1 cellular context compared by ENCODE assay signal in the genomic region with DNA sequence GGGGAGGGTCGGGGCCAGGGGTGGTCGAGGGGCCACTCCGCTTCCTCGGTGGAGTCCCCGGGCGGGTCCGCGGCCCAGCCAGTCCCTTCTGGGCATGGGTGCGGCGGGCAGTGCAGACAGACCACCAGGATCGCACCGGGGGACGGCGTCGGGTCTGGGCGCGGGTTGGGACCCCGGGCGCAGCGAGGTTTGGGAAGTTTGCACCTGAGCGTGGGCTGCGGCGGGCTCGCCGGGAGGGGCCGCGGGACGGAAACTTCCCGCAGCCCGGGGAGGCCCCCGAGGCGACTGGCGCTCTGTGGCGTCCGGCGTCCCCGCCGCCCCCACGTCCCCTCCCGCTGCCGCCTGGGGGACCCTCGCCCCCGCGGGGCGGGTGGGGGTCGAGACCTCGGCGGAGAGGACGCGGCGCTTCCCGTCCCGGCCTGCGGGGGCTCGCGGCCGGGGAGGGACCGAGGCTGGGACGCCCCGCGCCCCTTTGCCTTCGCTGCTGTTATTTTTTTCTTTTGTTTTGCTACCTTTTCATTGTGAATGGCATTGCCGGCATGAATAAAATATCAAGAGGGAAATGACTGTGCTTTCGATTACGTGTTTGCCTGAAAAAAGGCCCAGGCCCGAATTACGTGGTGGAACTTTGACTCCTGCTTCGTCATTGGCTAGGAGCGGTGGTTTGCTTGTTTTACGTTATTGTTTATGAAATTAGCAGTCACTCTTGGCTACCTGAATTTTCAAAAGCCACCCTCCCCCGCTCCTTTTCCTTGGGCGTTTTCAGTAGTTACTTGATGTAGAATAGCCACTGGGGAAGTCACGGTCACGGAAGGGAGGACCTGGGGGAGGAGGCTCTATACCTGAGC.
A peak's percentile ranks its signal among the peaks of the same experiment; 100 is the strongest.
TF ChIP-seq lines count a peak whose summit lies in the region.

No MANE protein-coding gene starts in this region.

TF ChIP-seq in HepG2, 621 proteins besides CTCF, POLR2A, EP300 and RAD21 (continued from another document and continues in another):
- TF ChIP-seq, protein P1, sequence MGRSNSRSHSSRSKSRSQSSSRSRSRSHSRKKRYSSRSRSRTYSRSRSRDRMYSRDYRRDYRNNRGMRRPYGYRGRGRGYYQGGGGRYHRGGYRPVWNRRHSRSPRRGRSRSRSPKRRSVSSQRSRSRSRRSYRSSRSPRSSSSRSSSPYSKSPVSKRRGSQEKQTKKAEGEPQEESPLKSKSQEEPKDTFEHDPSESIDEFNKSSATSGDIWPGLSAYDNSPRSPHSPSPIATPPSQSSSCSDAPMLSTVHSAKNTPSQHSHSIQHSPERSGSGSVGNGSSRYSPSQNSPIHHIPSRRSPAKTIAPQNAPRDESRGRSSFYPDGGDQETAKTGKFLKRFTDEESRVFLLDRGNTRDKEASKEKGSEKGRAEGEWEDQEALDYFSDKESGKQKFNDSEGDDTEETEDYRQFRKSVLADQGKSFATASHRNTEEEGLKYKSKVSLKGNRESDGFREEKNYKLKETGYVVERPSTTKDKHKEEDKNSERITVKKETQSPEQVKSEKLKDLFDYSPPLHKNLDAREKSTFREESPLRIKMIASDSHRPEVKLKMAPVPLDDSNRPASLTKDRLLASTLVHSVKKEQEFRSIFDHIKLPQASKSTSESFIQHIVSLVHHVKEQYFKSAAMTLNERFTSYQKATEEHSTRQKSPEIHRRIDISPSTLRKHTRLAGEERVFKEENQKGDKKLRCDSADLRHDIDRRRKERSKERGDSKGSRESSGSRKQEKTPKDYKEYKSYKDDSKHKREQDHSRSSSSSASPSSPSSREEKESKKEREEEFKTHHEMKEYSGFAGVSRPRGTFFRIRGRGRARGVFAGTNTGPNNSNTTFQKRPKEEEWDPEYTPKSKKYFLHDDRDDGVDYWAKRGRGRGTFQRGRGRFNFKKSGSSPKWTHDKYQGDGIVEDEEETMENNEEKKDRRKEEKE (IDR thresholded peaks at IDR 0.05), result no peak
- TF ChIP-seq, protein P2, sequence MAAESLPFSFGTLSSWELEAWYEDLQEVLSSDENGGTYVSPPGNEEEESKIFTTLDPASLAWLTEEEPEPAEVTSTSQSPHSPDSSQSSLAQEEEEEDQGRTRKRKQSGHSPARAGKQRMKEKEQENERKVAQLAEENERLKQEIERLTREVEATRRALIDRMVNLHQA (CRISPR knock-in tag; IDR thresholded peaks at IDR 0.05), result no peak
- TF ChIP-seq ZNF367 (CRISPR knock-in tag; IDR thresholded peaks at IDR 0.05; ENCODE audit: borderline replicate concordance) (no peak; the same call in 1 of the 2 replicates), ZNF10 (CRISPR knock-in tag; IDR thresholded peaks at IDR 0.05; ENCODE audit: borderline replicate concordance, low read depth) (no peak), ZNF225 (CRISPR knock-in tag; IDR thresholded peaks at IDR 0.05) (no peak; the same call in 1 of the 2 replicates), KLF6 (CRISPR knock-in tag; IDR thresholded peaks at IDR 0.05) (no peak; the same call in 1 of the 2 replicates), TGIF2 (CRISPR knock-in tag; IDR thresholded peaks at IDR 0.05) (peak; percentile 52; the same call in 1 of the 2 replicates), ZNF235 (CRISPR knock-in tag; IDR thresholded peaks at IDR 0.05; ENCODE audit: borderline replicate concordance) (no peak), NCOA2 (CRISPR knock-in tag; IDR thresholded peaks at IDR 0.05) (no peak), CBX1 (IDR thresholded peaks at IDR 0.05; ENCODE audit: low read depth) (no peak), CENPX (CRISPR knock-in tag; IDR thresholded peaks at IDR 0.05) (no peak), ELF3 (CRISPR knock-in tag; IDR thresholded peaks at IDR 0.05) (peak; percentile 10; the same call in 1 of the 2 replicates), IRF2 (CRISPR knock-in tag; IDR thresholded peaks at IDR 0.05) (no peak), SIN3A (IDR thresholded peaks at IDR 0.05; ENCODE audit: borderline replicate concordance, low read depth, low read length) (no peak), HNRNPL (IDR thresholded peaks at IDR 0.05; ENCODE audit: low read depth, low read length) (no peak), TBL1XR1 (IDR thresholded peaks at IDR 0.05; ENCODE audit: borderline replicate concordance, low read length, partially characterized antibody) (no peak), RBFOX2 (IDR thresholded peaks at IDR 0.05; ENCODE audit: low read depth, low read length) (peak; percentile 69; the same call in 1 of the 2 replicates), ZNF841 (CRISPR knock-in tag; IDR thresholded peaks at IDR 0.05; ENCODE audit: borderline replicate concordance) (no peak), SNAPC2 (CRISPR knock-in tag; IDR thresholded peaks at IDR 0.05) (no peak), ZNF546 (CRISPR knock-in tag; conservative IDR thresholded peaks at IDR 0.05) (no peak), ZNF776 (CRISPR knock-in tag; IDR thresholded peaks at IDR 0.05) (0 out of 2 replicates have a peak, but pooled peaks have one; percentile 70), ZFP36 (IDR thresholded peaks at IDR 0.05; ENCODE audit: borderline replicate concordance, low read depth, low read length, partially characterized antibody) (no peak), TCF12 (IDR thresholded peaks at IDR 0.05) (no peak), TCF12 (CRISPR knock-in tag; IDR thresholded peaks at IDR 0.05) (0 out of 2 replicates have a peak, but pooled peaks have one; percentile 13), FIP1L1 (IDR thresholded peaks at IDR 0.05; ENCODE audit: borderline replicate concordance, insufficient read depth, low read depth, low read length) (no peak), BCL6 (CRISPR knock-in tag; IDR thresholded peaks at IDR 0.05) (0 out of 2 replicates have a peak, but pooled peaks have one; percentile 12), ZNF773 (CRISPR knock-in tag; IDR thresholded peaks at IDR 0.05; ENCODE audit: borderline replicate concordance) (0 out of 2 replicates have a peak, but pooled peaks have one; percentile 65), ZNF564 (CRISPR knock-in tag; IDR thresholded peaks at IDR 0.05) (0 out of 2 replicates have a peak, but pooled peaks have one; percentile 62), SP140L (CRISPR knock-in tag; IDR thresholded peaks at IDR 0.05; ENCODE audit: borderline replicate concordance) (no peak), ZNF672 (CRISPR knock-in tag; IDR thresholded peaks at IDR 0.05) (no peak), RFXAP (CRISPR knock-in tag; IDR thresholded peaks at IDR 0.05; ENCODE audit: borderline replicate concordance) (peak; percentile 36; the same call in 1 of the 2 replicates), SRSF9 (IDR thresholded peaks at IDR 0.05; ENCODE audit: borderline replicate concordance, insufficient read depth, low read depth, low read length, poor library complexity, severe bottlenecking) (no peak), MATR3 (CRISPR knock-in tag; IDR thresholded peaks at IDR 0.05) (no peak), EZH2 (conservative IDR thresholded peaks at IDR 0.05; ENCODE audit: low read depth, low read length) (no peak), NR2F6 (IDR thresholded peaks at IDR 0.05) (no peak), NR2F6 (CRISPR knock-in tag; IDR thresholded peaks at IDR 0.05) (no peak), MTF2 (CRISPR knock-in tag; IDR thresholded peaks at IDR 0.05; ENCODE audit: borderline replicate concordance) (no peak)
- TF ChIP-seq, protein P3, sequence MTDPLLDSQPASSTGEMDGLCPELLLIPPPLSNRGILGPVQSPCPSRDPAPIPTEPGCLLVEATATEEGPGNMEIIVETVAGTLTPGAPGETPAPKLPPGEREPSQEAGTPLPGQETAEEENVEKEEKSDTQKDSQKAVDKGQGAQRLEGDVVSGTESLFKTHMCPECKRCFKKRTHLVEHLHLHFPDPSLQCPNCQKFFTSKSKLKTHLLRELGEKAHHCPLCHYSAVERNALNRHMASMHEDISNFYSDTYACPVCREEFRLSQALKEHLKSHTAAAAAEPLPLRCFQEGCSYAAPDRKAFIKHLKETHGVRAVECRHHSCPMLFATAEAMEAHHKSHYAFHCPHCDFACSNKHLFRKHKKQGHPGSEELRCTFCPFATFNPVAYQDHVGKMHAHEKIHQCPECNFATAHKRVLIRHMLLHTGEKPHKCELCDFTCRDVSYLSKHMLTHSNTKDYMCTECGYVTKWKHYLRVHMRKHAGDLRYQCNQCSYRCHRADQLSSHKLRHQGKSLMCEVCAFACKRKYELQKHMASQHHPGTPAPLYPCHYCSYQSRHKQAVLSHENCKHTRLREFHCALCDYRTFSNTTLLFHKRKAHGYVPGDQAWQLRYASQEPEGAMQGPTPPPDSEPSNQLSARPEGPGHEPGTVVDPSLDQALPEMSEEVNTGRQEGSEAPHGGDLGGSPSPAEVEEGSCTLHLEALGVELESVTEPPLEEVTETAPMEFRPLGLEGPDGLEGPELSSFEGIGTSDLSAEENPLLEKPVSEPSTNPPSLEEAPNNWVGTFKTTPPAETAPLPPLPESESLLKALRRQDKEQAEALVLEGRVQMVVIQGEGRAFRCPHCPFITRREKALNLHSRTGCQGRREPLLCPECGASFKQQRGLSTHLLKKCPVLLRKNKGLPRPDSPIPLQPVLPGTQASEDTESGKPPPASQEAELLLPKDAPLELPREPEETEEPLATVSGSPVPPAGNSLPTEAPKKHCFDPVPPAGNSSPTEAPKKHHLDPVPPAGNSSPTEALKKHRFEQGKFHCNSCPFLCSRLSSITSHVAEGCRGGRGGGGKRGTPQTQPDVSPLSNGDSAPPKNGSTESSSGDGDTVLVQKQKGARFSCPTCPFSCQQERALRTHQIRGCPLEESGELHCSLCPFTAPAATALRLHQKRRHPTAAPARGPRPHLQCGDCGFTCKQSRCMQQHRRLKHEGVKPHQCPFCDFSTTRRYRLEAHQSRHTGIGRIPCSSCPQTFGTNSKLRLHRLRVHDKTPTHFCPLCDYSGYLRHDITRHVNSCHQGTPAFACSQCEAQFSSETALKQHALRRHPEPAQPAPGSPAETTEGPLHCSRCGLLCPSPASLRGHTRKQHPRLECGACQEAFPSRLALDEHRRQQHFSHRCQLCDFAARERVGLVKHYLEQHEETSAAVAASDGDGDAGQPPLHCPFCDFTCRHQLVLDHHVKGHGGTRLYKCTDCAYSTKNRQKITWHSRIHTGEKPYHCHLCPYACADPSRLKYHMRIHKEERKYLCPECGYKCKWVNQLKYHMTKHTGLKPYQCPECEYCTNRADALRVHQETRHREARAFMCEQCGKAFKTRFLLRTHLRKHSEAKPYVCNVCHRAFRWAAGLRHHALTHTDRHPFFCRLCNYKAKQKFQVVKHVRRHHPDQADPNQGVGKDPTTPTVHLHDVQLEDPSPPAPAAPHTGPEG (CRISPR knock-in tag; IDR thresholded peaks at IDR 0.05), result no peak
- TF ChIP-seq, protein P4, sequence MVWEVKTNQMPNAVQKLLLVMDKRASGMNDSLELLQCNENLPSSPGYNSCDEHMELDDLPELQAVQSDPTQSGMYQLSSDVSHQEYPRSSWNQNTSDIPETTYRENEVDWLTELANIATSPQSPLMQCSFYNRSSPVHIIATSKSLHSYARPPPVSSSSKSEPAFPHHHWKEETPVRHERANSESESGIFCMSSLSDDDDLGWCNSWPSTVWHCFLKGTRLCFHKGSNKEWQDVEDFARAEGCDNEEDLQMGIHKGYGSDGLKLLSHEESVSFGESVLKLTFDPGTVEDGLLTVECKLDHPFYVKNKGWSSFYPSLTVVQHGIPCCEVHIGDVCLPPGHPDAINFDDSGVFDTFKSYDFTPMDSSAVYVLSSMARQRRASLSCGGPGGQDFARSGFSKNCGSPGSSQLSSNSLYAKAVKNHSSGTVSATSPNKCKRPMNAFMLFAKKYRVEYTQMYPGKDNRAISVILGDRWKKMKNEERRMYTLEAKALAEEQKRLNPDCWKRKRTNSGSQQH (CRISPR knock-in tag; IDR thresholded peaks at IDR 0.05; ENCODE audit: low read depth), result no peak; the same call in 1 of the 2 replicates
- TF ChIP-seq, protein P5, sequence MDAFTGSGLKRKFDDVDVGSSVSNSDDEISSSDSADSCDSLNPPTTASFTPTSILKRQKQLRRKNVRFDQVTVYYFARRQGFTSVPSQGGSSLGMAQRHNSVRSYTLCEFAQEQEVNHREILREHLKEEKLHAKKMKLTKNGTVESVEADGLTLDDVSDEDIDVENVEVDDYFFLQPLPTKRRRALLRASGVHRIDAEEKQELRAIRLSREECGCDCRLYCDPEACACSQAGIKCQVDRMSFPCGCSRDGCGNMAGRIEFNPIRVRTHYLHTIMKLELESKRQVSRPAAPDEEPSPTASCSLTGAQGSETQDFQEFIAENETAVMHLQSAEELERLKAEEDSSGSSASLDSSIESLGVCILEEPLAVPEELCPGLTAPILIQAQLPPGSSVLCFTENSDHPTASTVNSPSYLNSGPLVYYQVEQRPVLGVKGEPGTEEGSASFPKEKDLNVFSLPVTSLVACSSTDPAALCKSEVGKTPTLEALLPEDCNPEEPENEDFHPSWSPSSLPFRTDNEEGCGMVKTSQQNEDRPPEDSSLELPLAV (CRISPR knock-in tag; conservative IDR thresholded peaks at IDR 0.05; ENCODE audit: low read depth), result no peak
- TF ChIP-seq, protein P6, sequence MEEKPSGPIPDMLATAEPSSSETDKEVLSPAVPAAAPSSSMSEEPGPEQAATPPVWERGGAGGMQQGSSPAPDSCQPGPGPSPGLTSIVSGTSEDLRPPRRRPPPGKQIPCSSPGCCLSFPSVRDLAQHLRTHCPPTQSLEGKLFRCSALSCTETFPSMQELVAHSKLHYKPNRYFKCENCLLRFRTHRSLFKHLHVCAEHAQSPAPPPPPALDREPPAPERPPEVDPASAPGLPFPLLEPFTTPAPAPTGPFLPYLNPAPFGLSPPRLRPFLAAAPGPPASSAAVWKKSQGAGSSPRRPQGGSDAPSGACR (CRISPR knock-in tag; IDR thresholded peaks at IDR 0.05), result no peak
- TF ChIP-seq, protein P7, sequence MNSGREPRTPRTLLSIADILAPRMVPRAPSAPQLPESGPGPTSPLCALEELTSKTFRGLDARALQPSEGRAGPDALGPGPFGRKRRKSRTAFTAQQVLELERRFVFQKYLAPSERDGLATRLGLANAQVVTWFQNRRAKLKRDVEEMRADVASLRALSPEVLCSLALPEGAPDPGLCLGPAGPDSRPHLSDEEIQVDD (CRISPR knock-in tag; IDR thresholded peaks at IDR 0.05; ENCODE audit: borderline replicate concordance), result no peak; the same call in 1 of the 2 replicates
- TF ChIP-seq, protein P8, sequence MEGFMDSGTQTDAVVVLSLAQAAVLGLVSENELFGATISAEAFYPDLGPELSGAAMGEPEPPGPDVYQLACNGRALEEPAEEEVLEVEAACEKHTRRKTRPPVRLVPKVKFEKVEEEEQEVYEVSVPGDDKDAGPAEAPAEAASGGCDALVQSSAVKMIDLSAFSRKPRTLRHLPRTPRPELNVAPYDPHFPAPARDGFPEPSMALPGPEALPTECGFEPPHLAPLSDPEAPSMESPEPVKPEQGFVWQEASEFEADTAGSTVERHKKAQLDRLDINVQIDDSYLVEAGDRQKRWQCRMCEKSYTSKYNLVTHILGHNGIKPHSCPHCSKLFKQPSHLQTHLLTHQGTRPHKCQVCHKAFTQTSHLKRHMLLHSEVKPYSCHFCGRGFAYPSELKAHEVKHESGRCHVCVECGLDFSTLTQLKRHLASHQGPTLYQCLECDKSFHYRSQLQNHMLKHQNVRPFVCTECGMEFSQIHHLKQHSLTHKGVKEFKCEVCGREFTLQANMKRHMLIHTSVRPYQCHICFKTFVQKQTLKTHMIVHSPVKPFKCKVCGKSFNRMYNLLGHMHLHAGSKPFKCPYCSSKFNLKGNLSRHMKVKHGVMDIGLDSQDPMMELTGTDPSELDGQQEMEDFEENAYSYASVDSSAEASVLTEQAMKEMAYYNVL (CRISPR knock-in tag; IDR thresholded peaks at IDR 0.05; ENCODE audit: borderline replicate concordance), result no peak
- TF ChIP-seq, protein P9, sequence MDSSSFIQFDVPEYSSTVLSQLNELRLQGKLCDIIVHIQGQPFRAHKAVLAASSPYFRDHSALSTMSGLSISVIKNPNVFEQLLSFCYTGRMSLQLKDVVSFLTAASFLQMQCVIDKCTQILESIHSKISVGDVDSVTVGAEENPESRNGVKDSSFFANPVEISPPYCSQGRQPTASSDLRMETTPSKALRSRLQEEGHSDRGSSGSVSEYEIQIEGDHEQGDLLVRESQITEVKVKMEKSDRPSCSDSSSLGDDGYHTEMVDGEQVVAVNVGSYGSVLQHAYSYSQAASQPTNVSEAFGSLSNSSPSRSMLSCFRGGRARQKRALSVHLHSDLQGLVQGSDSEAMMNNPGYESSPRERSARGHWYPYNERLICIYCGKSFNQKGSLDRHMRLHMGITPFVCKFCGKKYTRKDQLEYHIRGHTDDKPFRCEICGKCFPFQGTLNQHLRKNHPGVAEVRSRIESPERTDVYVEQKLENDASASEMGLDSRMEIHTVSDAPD (CRISPR knock-in tag; IDR thresholded peaks at IDR 0.05), result 0 out of 2 replicates have a peak, but pooled peaks have one; percentile 12
